17 cellular contexts compared by ENCODE assay signal in the genomic region with DNA sequence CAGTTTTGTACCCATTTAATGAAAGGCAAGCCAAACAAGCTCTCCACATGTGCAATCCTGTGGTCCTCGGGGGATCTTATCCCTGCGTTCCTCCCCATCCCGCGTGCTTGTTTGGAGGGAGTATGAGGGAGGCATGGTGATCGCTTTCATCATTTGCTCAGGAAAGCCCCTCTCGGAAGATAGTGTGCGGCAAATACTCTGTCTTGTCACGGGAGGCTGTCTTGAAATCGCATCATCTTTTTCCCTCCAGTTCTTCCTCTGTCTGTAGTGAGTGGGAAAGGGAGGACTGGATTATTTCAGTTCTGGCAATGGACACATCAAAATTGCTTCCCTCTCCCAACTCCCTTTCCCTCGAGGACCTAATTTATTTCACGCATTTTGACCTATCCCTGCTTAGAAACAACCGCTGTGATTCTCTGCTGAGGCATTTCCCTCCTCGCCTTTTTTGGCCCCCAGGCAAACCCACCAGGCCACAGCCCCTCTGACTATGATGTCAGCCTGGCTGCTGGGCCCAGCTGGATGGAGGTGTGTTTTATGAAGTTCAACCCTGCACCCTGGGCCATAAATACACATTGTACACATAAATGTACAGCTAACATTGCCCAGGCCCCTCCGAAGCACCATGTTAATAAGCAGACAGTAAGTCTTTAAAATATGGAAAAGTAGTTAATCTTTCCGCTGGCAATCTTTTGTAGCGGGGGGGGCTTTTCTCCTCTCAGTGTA.
"Had no signal": no experiment of that assay in that cellular context is flagged by ENCODE, and none has a peak within 500 bp of the region (broad histone marks: within the 10 kb centered on the region; RNA-seq: fewer than 3 reads in every experiment).

No MANE protein-coding gene starts in this region.

- H3K4me1 ChIP-seq: breast epithelium, spleen had no signal

- H3K4me3 ChIP-seq: breast epithelium, spleen, thoracic aorta had no signal

- H3K9me3 ChIP-seq: breast epithelium, spleen, thoracic aorta had no signal

- H3K27ac ChIP-seq: breast epithelium, spleen, thoracic aorta had no signal

- DNase-seq: activated CD4-positive, alpha-beta T cell treated with anti-CD3 and anti-CD28 coated beads, Interleukin-2, amount 10 ng/mL, durations not matched to agents 24 days and 14 days; activated CD4-positive, CD25-positive, alpha-beta regulatory T cell; activated CD8-positive, alpha-beta memory T cell treated with anti-CD3 and anti-CD28 coated beads, Interleukin-2, amount 50 U/mL, for 48 hours; activated gamma-delta T cell treated with Interleukin-2 at 50 U/mL for 16 hours; activated T-cell treated with anti-CD3 and anti-CD28 coated beads, Interleukin-2, amount 50 U/mL, for 72 hours; anterior cingulate cortex; dermis blood vessel endothelial cell; hippocampal formation; kidney; left ventricle myocardium superior; occipital lobe; spleen; stimulated activated CD4-positive, alpha-beta T cell treated with anti-CD3 and anti-CD28 coated beads, Interleukin-1b, Interleukin-23, amount 100 ng/mL, for 48 hours had no signal

- H3K27me3 ChIP-seq: breast epithelium, spleen had no signal

- ATAC-seq: activated T-cell treated with anti-CD3 and anti-CD28 coated beads, Interleukin-2, amount 50 U/mL, for 72 hours; left ventricle myocardium superior; natural killer cell treated with Interleukin-12 subunit alpha and Interleukin-12 subunit beta and Interleukin-15 and Interleukin-18, amount 100 ng/mL, for 72 hours; right cardiac atrium had no signal

- H3K36me3 ChIP-seq: breast epithelium, spleen, thoracic aorta had no signal
